15 cellular contexts compared by ENCODE assay signal in genomic region chr5:103358305-103358996, GRCh38.
A peak's percentile ranks its signal among the peaks of the same experiment; 100 is the strongest.
DNase-seq lines count a peak whose midpoint lies in the region; ATAC-seq and TF ChIP-seq lines count a peak whose summit lies in the region.
"Had no signal": no experiment of that assay in that cellular context is flagged by ENCODE, and none has a peak within 500 bp of the region (broad histone marks: within the 10 kb centered on the region; RNA-seq: fewer than 3 reads in every experiment).

No MANE protein-coding gene starts in this region.

- H3K27me3 Mint-ChIP-seq in endothelial cell (ENCODE audit: unreplicated experiment): no peaks in the 10 kb centered on the region

- peaks cover 45% of the 10 kb centered on the region for H3K4me1 ChIP-seq in BLaER1
- H3K4me1 ChIP-seq: A549 had no signal

- H3K36me3 Mint-ChIP-seq in endothelial cell (ENCODE audit: low read depth, unreplicated experiment): no peaks in the 10 kb centered on the region

- H3K27me3 ChIP-seq in BLaER1: no peaks in the 10 kb centered on the region
- H3K27me3 ChIP-seq in H7 (ENCODE audit: control insufficient read depth, insufficient read depth, low read length): no peaks in the 10 kb centered on the region

- H3K36me3 ChIP-seq in BLaER1: no peaks in the 10 kb centered on the region
- no peaks in the 10 kb centered on the region for H3K36me3 ChIP-seq in H7 (replicated peaks; ENCODE audit: control insufficient read depth, insufficient read depth, low read length)

- DNase-seq in NCI-H748 (lab: John Stamatoyannopoulos, UW; ENCODE audit: unreplicated experiment) (peak; percentile 16), NCI-H748 treated with DMSO at 0.1 percent for 48 hours (lab: John Stamatoyannopoulos, UW) (no peak), NCI-H2171 (lab: John Stamatoyannopoulos, UW) (peak; percentile 32), endothelial cell (ENCODE audit: low spot score) (no peak), H7 (no peak)
- DNase-seq: CD4-positive, alpha-beta T cell; Kasumi-1; NCI-H1930; NCI-H345; RPMI8226 had no signal

- no peak for ATAC-seq in HG03025 (IDR thresholded peaks at IDR 0.05; ENCODE audit: low FRiP score, unreplicated experiment)
- ATAC-seq in HG02938 (IDR thresholded peaks at IDR 0.05; ENCODE audit: unreplicated experiment): no peak
- ATAC-seq: A549, GM23338 had no signal

- peak overlapping the region; percentile 66 for H3K4me2 ChIP-seq in BLaER1
- H3K4me2 ChIP-seq: A549, GM23338 had no signal

- no peak overlapping the region; the same call in 1 of the 2 replicates for H3K27ac ChIP-seq in BLaER1
- H3K27ac ChIP-seq: A549 had no signal

- TF ChIP-seq CTCF in endothelial cell (IDR thresholded peaks at IDR 0.05; ENCODE audit: unreplicated experiment): no peak

- H3K9me3 Mint-ChIP-seq in endothelial cell (ENCODE audit: unreplicated experiment): no peaks in the 10 kb centered on the region
- H3K9me3 Mint-ChIP-seq: CD4-positive, alpha-beta T cell; GM23338 had no signal

- H3K9ac ChIP-seq in BLaER1: no peak overlapping the region

- no peaks in the 10 kb centered on the region for H3K9me3 ChIP-seq in BLaER1
- H3K9me3 ChIP-seq: A549 had no signal

- H3K4me1 Mint-ChIP-seq in endothelial cell (ENCODE audit: unreplicated experiment): peaks cover 15% of the 10 kb centered on the region

- H3K4me3 Mint-ChIP-seq in endothelial cell (ENCODE audit: unreplicated experiment): no peak overlapping the region
- H3K4me3 Mint-ChIP-seq: CD4-positive, alpha-beta T cell; GM23338 had no signal

- H4K20me1 ChIP-seq in BLaER1: no peaks in the 10 kb centered on the region

- no peak overlapping the region for H3K4me3 ChIP-seq in BLaER1
- no peak overlapping the region for H3K4me3 ChIP-seq in H7 (ENCODE audit: insufficient read depth, low read depth, low read length)
- H3K4me3 ChIP-seq: A549, GM23338 had no signal

- H3K27ac Mint-ChIP-seq in endothelial cell (ENCODE audit: unreplicated experiment): peak overlapping the region; percentile 45
- H3K27ac Mint-ChIP-seq: CD4-positive, alpha-beta T cell; GM23338 had no signal

Comparison
In these comparisons a context has a peak if more than half of its experiments do, and no peak if none do; other contexts are left out.
1. DNase-seq: peak in NCI-H748 (single experiment) and NCI-H2171 (single experiment); none in NCI-H748 treated with DMSO at 0.1 percent for 48 hours (single experiment), endothelial cell (single experiment) and H7 (single experiment).